ENCODE assay signal across 10 cellular contexts in the genomic region with DNA sequence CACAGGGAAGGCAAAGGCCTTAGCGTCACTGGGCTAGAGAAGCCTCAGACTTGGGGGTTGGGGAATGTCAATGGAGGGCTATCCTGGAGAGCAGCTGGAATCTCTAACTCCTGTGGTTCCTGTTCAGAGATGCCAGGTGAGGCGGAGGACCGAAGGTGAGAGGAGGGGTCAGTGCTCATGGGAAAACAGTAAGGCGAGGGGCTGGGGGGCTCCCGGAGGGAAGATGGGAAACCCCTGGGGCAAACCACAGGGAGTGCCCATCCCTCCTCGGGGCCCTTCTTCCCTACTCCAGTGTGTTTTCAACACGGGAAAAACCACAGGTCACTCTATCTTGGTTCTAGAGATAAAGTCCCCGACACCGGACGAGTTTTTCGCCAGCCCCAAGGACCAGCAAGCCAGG. TPM values are rescaled to one million over a fixed set of nuclear protein-coding genes. Genes with fewer than 3 reads are reported as not detected.
DNase-seq lines count a peak whose midpoint lies in the region; ATAC-seq and TF ChIP-seq lines count a peak whose summit lies in the region.
"Had no signal": no experiment of that assay in that cellular context is flagged by ENCODE, and none has a peak within 500 bp of the region (broad histone marks: within the 10 kb centered on the region; RNA-seq: fewer than 3 reads in every experiment).

No MANE protein-coding gene starts in this region.

- H3K56ac ChIP-seq in IMR-90 (ENCODE audit: extremely low read depth, insufficient read depth, low read length), result 0 out of 2 replicates have a peak overlapping the region, but pooled peaks have one; percentile 3

- TF ChIP-seq CTCF in IMR-90 (conservative IDR thresholded peaks at IDR 0.05; ENCODE audit: low read depth, low read length), result no peak
- no peak for TF ChIP-seq CTCF in WI38 (IDR thresholded peaks at IDR 0.05; ENCODE audit: low read depth, low read length)
- no peak for TF ChIP-seq CTCF in fibroblast of lung (conservative IDR thresholded peaks at IDR 0.05 in 1 of 2, IDR thresholded peaks at IDR 0.05 in 1 of 2; ENCODE audit: low read depth in 1 of 2, low read length in 2 of 2)
- no peak for TF ChIP-seq CTCF in sigmoid colon (IDR thresholded peaks at IDR 0.05)
- TF ChIP-seq CTCF in PC-3 (conservative IDR thresholded peaks at IDR 0.05; ENCODE audit: low read depth, low read length), result no peak

- H2AFZ ChIP-seq in IMR-90 (replicated peaks; ENCODE audit: low read length, poor library complexity) (peak overlapping the region; percentile 27), fibroblast of lung (ENCODE audit: low read length) (no peak overlapping the region), GM23248 (no peak overlapping the region), PC-3 (ENCODE audit: low read length) (no peak overlapping the region)

- H3K9me3 ChIP-seq in IMR-90 (ENCODE audit: control insufficient read depth, insufficient read depth, low read length) (no peaks in the 10 kb centered on the region), fibroblast of lung (ENCODE audit: control insufficient read depth, insufficient read depth, low read depth, low read length) (no peaks in the 10 kb centered on the region), sigmoid colon (no peaks in the 10 kb centered on the region), GM23248 (ENCODE audit: low read depth) (no peaks in the 10 kb centered on the region), PC-3 (ENCODE audit: low read length) (no peaks in the 10 kb centered on the region)

- BruUV-seq in IMR-90 (replicated peaks; lab: Mats Ljungman, UMichigan) (no TSS peak), PC-3 (replicated peaks; lab: Mats Ljungman, UMichigan) (no TSS peak)

- peak overlapping the region; percentile 98 for H2AK9ac ChIP-seq in IMR-90 (replicated peaks; ENCODE audit: low read depth, low read length, poor library complexity)

- H3K9ac ChIP-seq in IMR-90 (ENCODE audit: low read depth, low read length), result peak overlapping the region; percentile 91; the same call in 1 of the 2 replicates
- H3K9ac ChIP-seq in fibroblast of lung (ENCODE audit: insufficient read depth, low read length), result no peak overlapping the region
- no peak overlapping the region for H3K9ac ChIP-seq in GM23248
- no peak overlapping the region for H3K9ac ChIP-seq in PC-3 (ENCODE audit: low read length)

- peak overlapping the region; percentile 96 for H3K14ac ChIP-seq in IMR-90 (replicated peaks; ENCODE audit: low read depth, low read length)

- DNase-seq in IMR-90 (no peak), fibroblast of lung (ENCODE audit: low read depth in 2 of 2) (no peak), sigmoid colon (no peak), ureter (ENCODE audit: low spot score) (no peak), GM23248 (no peak), PC-3 (no peak)
- DNase-seq: NCI-H69, nucleus accumbens had no signal

- H2BK15ac ChIP-seq in IMR-90 (ENCODE audit: low read depth, low read length), result no peak overlapping the region

- TF ChIP-seq EP300 in sigmoid colon (IDR thresholded peaks at IDR 0.05), result no peak

- H3K23ac ChIP-seq in IMR-90 (ENCODE audit: low read depth, low read length), result peak overlapping the region; percentile 60

- TF ChIP-seq POLR2A in IMR-90 (IDR thresholded peaks at IDR 0.05; ENCODE audit: low read depth, low read length), result no peak
- no peak for TF ChIP-seq POLR2A in sigmoid colon (IDR thresholded peaks at IDR 0.05)

- intact Hi-C loops in IMR-90 (cut with micrococcal nuclease), result loop anchor here (10.0 kb wide), 1 partner anchor 252 kb away; no protein-coding TSS in a partner anchor
- intact Hi-C loops in sigmoid colon (cut with DNase I), result loop anchor here (10.0 kb wide), 1 partner anchor 272 kb away; the partner anchor contains the start of gene SLC12A9
- intact Hi-C loops in PC-3 (cut with micrococcal nuclease), result no loop called here

- POLR2A ChIA-PET in IMR-90 (lab: Charles Lee; ENCODE audit: unreplicated experiment) (interaction anchor here (0.6 kb wide), 2 partner anchors 129 to 635 kb away, joined by 3 to 4 read pairs; partner anchors contain the start of gene PLOD3), PC-3 (lab: Charles Lee; ENCODE audit: unreplicated experiment) (no interaction called here)

- H3K4me1 ChIP-seq in IMR-90 (ENCODE audit: control insufficient read depth, insufficient read depth, low read length) (peaks cover 12% of the 10 kb centered on the region), fibroblast of lung (ENCODE audit: control insufficient read depth, extremely low read depth, insufficient read depth, low read length) (peaks cover 9% of the 10 kb centered on the region), sigmoid colon (peaks cover 0 to 43% (median 35%) of the 10 kb centered on the region in 4 donors), GM23248 (ENCODE audit: insufficient read depth) (0 out of 2 replicates have a peak, but pooled peaks cover 5% of the 10 kb centered on the region), PC-3 (ENCODE audit: insufficient read depth, low read length) (peaks cover 17% of the 10 kb centered on the region)

- peak overlapping the region; percentile 99; the same call in 1 of the 2 replicates for H3K4ac ChIP-seq in IMR-90 (ENCODE audit: low read depth, low read length)

- peak overlapping the region in 1 of 2 experiments; percentile 77; a peak in 1 of 4 replicates for H4K8ac ChIP-seq in IMR-90 (ENCODE audit: low read depth in 2 of 2, low read length in 2 of 2)

- H3K4me3 ChIP-seq in IMR-90 (ENCODE audit: insufficient read depth, low read depth, low read length) (no peak overlapping the region), WI38 (ENCODE audit: low read depth, low read length) (peak overlapping the region; percentile 66), fibroblast of lung (replicated peaks in 1 of 4; ENCODE audit: control extremely low read depth in 1 of 4, insufficient read depth in 1 of 4, low read depth in 3 of 4, low read length in 4 of 4) (peak overlapping the region in 2 of 4 experiments; percentile 11 to 92), sigmoid colon (peak overlapping the region in 2 of 4 donors; percentile 90 to 98), GM23248 (no peak overlapping the region), PC-3 (ENCODE audit: low read length) (no peak overlapping the region)

- dilution Hi-C loops in IMR-90 (cut with HindIII; ENCODE audit: low sequenced_read_pairs, unreplicated experiment), result no loop called here

- in situ Hi-C loops in IMR-90 (cut with MboI; ENCODE audit: low sequenced_read_pairs), result loop anchor here (25.0 kb wide), 1 partner anchor 280 kb away; the partner anchor contains the start of genes SLC12A9 and TRIP6
- in situ Hi-C loops in GM23248 (cut with MboI), result no loop called here

- no peaks in the 10 kb centered on the region for H3K27me3 ChIP-seq in IMR-90 (ENCODE audit: control insufficient read depth, insufficient read depth, low read length)
- no peaks in the 10 kb centered on the region for H3K27me3 ChIP-seq in fibroblast of lung (ENCODE audit: control insufficient read depth, insufficient read depth, low read length)
- no peaks in the 10 kb centered on the region for H3K27me3 ChIP-seq in sigmoid colon
- H3K27me3 ChIP-seq in GM23248 (replicated peaks; ENCODE audit: insufficient read depth), result no peaks in the 10 kb centered on the region
- H3K27me3 ChIP-seq in PC-3 (ENCODE audit: low read length), result no peaks in the 10 kb centered on the region

- no peaks in the 10 kb centered on the region for H3F3A ChIP-seq in GM23248 (ENCODE audit: insufficient read depth)
- H3F3A ChIP-seq in PC-3 (ENCODE audit: low read length, unreplicated experiment), result no peaks in the 10 kb centered on the region

- ATAC-seq in IMR-90 (ENCODE audit: low read depth) (no peak), HG02938 (IDR thresholded peaks at IDR 0.05; ENCODE audit: unreplicated experiment) (no peak), PC-3 (no peak)

- CTCF ChIA-PET in IMR-90 (lab: Yijun Ruan, JAX), result interaction anchor here (0.5 kb wide), 1 partner anchor 114 kb away, joined by 3 read pairs; no protein-coding TSS in a partner anchor
- CTCF ChIA-PET in PC-3 (lab: Charles Lee), result no interaction called here

- peaks cover 43% of the 10 kb centered on the region for H3K79me2 ChIP-seq in fibroblast of lung (ENCODE audit: control insufficient read depth, insufficient read depth, low read length)
- peaks cover 20% of the 10 kb centered on the region for H3K79me2 ChIP-seq in GM23248 (ENCODE audit: insufficient read depth)
- H3K79me2 ChIP-seq in PC-3 (ENCODE audit: low read length), result peaks cover 24% of the 10 kb centered on the region

- no peaks in the 10 kb centered on the region for H3K9me2 ChIP-seq in GM23248 (ENCODE audit: insufficient read depth)
- H3K9me2 ChIP-seq in PC-3 (replicated peaks; ENCODE audit: low read length), result no peaks in the 10 kb centered on the region

- H3K27ac ChIP-seq in IMR-90 (ENCODE audit: insufficient read depth, low read length), result peak overlapping the region; percentile 96
- peak overlapping the region; percentile 83 for H3K27ac ChIP-seq in fibroblast of lung (ENCODE audit: insufficient read depth, low read length)
- H3K27ac ChIP-seq in sigmoid colon, result peak overlapping the region; percentile 89 to 96 (median 92)
- H3K27ac ChIP-seq in GM23248, result no peak overlapping the region
- no peak overlapping the region for H3K27ac ChIP-seq in PC-3 (ENCODE audit: low read length)

- peaks cover 46% of the 10 kb centered on the region for H3K36me3 ChIP-seq in IMR-90 (ENCODE audit: control insufficient read depth, insufficient read depth, low read length)
- peaks cover 33% of the 10 kb centered on the region for H3K36me3 ChIP-seq in fibroblast of lung (ENCODE audit: control insufficient read depth, insufficient read depth, low read length)
- peaks cover 35 to 54% (median 38%) of the 10 kb centered on the region in 4 donors for H3K36me3 ChIP-seq in sigmoid colon
- 0 out of 2 replicates have a peak, but pooled peaks cover 3% of the 10 kb centered on the region for H3K36me3 ChIP-seq in GM23248 (ENCODE audit: low read depth)
- peaks cover 14% of the 10 kb centered on the region; the same call in 1 of the 2 replicates for H3K36me3 ChIP-seq in PC-3 (ENCODE audit: low read depth, low read length)

- H3K18ac ChIP-seq in IMR-90 (ENCODE audit: low read depth, low read length), result no peak overlapping the region; the same call in 1 of the 2 replicates

- H2BK120ac ChIP-seq in IMR-90 (ENCODE audit: low read depth, low read length), result peak overlapping the region; percentile 96; the same call in 1 of the 2 replicates

- H2AK5ac ChIP-seq in IMR-90 (ENCODE audit: low read depth, low read length), result peak overlapping the region; percentile 77; the same call in 1 of the 2 replicates

- peak overlapping the region; percentile 88; the same call in 1 of the 2 replicates for H3K4me2 ChIP-seq in IMR-90 (ENCODE audit: low read depth, low read length)
- no peak overlapping the region for H3K4me2 ChIP-seq in fibroblast of lung (ENCODE audit: extremely low read depth, insufficient read depth, low read length)
- H3K4me2 ChIP-seq in GM23248 (ENCODE audit: unreplicated experiment), result no peak overlapping the region
- no peak overlapping the region for H3K4me2 ChIP-seq in PC-3 (ENCODE audit: low read length)

- peaks cover 17 to 70% of the 10 kb centered on the region in 2 experiments for H3K79me1 ChIP-seq in IMR-90 (ENCODE audit: low read depth in 1 of 2, low read length in 2 of 2)

- no peak overlapping the region for H2BK5ac ChIP-seq in IMR-90 (ENCODE audit: low read depth, low read length, poor library complexity, severe bottlenecking)

- peak overlapping the region; percentile 38 for H2BK20ac ChIP-seq in IMR-90 (ENCODE audit: low read depth, low read length)

- TF ChIP-seq RAD21 in IMR-90 (IDR thresholded peaks at IDR 0.05; ENCODE audit: low read length), result no peak

- 80% methylated on average over 1 of the region's 11 CpGs; no CpG with 5 or more reads in 1 of the 2 experiments for WGBS in IMR-90 (ENCODE audit: extremely low coverage in 2 of 2, insufficient read length in 1 of 2), 2 experiments
- WGBS in sigmoid colon, 2 donors, result 74 to 82% methylated on average over 11 of the region's 11 CpGs
- 80% methylated on average over 11 of the region's 11 CpGs for WGBS in GM23248 (ENCODE audit: low coverage in 1 of 2, low lambda C conversion rate in 2 of 2, missing lambda C conversion rate in 2 of 2), 2 experiments

- H4K91ac ChIP-seq in IMR-90 (ENCODE audit: insufficient read depth, low read depth, low read length), result 0 out of 2 replicates have a peak overlapping the region, but pooled peaks have one; percentile 14

- H4K5ac ChIP-seq in IMR-90 (ENCODE audit: low read depth, low read length), result no peak overlapping the region

- H3K9me1 ChIP-seq in IMR-90 (ENCODE audit: insufficient read depth, low read length), result peaks cover 5% of the 10 kb centered on the region

- H4K20me1 ChIP-seq in IMR-90 (ENCODE audit: insufficient read depth, low read length) (peaks cover 39% of the 10 kb centered on the region), fibroblast of lung (ENCODE audit: control insufficient read depth, extremely low read depth, insufficient read depth, low read length) (no peaks in the 10 kb centered on the region), GM23248 (ENCODE audit: insufficient read depth) (no peaks in the 10 kb centered on the region; the same call in 1 of the 2 replicates), PC-3 (ENCODE audit: low read length) (no peaks in the 10 kb centered on the region)

RNA-seq across cellular contexts. Expression of gene LRCH4, which starts 3.3 kb away (rescaled TPM):
- total RNA-seq in IMR-90 (2012; rRNA removed) (5.0 and 6.1 TPM in 2 replicates), fibroblast of lung (5.6 and 7.3 TPM in 2 replicates), sigmoid colon (10 to 100 TPM; 28.9 to 74.5 (median 42.9) TPM), ureter (52.4 TPM), PC-3 (2014; rRNA removed) (15.6 and 28.7 TPM in 2 replicates)
- polyA plus RNA-seq in IMR-90 (2012; rRNA removed) (41.3 and 42.2 TPM in 2 replicates), fibroblast of lung (9.6 and 11.6 TPM in 2 replicates), sigmoid colon (10 to 100 TPM; 28.2 to 92.3 (median 40.7) TPM), GM23248 (2016; fragmentation: Nextera tagmentation; extraction: Ambion mirVana) (11.0 and 12.9 TPM in 2 replicates)
- polyA plus RNA-seq in IMR-90 (2012; cell fraction: cytosol; rRNA removed), result 20.5 and 31.1 TPM in 2 replicates
- polyA plus RNA-seq in IMR-90 (2012; cell fraction: nucleus; rRNA removed; ENCODE audit: low replicate concordance), result 247 and 673 TPM in 2 replicates
- polyA plus RNA-seq in fibroblast of lung (2012), result 19.6 and 20.6 TPM in 2 replicates
- polyA minus RNA-seq in fibroblast of lung (ENCODE audit: low replicate concordance), result 13.6 and 15.3 TPM in 2 replicates
- total RNA-seq in GM23248 (2014; rRNA removed; shearing (Covaris generic)), result 13.6 and 29.2 TPM in 2 replicates

RNA-seq across cellular contexts. Expression of gene FBXO24, which starts 3.5 kb away (rescaled TPM):
- 0.28 and 0.54 TPM in 2 replicates for total RNA-seq in IMR-90 (2012; rRNA removed)
- 0.29 and 0.43 TPM in 2 replicates for polyA plus RNA-seq in IMR-90 (2012; rRNA removed)
- 0.23 and 0.58 TPM in 2 replicates for polyA plus RNA-seq in IMR-90 (2012; cell fraction: cytosol; rRNA removed)
- 1.5 and 2.5 TPM in 2 replicates for polyA plus RNA-seq in IMR-90 (2012; cell fraction: nucleus; rRNA removed; ENCODE audit: low replicate concordance)
- total RNA-seq in fibroblast of lung, result 0.33 and 0.51 TPM in 2 replicates
- 0.23 and 0.32 TPM in 2 replicates for polyA plus RNA-seq in fibroblast of lung
- 0.27 and 0.33 TPM in 2 replicates for polyA plus RNA-seq in fibroblast of lung (2012)
- 1.1 TPM in 1 of 2 replicates, not detected in the other for polyA minus RNA-seq in fibroblast of lung (ENCODE audit: low replicate concordance)
- total RNA-seq in sigmoid colon, result 1 to 10 TPM in 1 of 4 donors, under 1 TPM in 2, not detected in 1; 0.27 to 2.8 (median 0.71) TPM
- 1 to 10 TPM in 1 of 3 donors, under 1 TPM in 2; 0.46 to 1.2 (median 0.95) TPM for polyA plus RNA-seq in sigmoid colon
- total RNA-seq in ureter, result 0.29 TPM
- total RNA-seq in GM23248 (2014; rRNA removed; shearing (Covaris generic)), result 0.43 and 0.89 TPM in 2 replicates
- polyA plus RNA-seq in GM23248 (2016; fragmentation: Nextera tagmentation; extraction: Ambion mirVana), result 0.11 and 0.38 TPM in 2 replicates
- total RNA-seq in PC-3 (2014; rRNA removed), result 0.40 TPM in 1 of 2 replicates, not detected in the other

RNA-seq across cellular contexts. Expression of gene SAP25, which starts 8.9 kb away (rescaled TPM):
- not detected in 2 replicates for total RNA-seq in IMR-90 (2012; rRNA removed)
- 1.8 and 2.3 TPM in 2 replicates for polyA plus RNA-seq in IMR-90 (2012; rRNA removed)
- polyA plus RNA-seq in IMR-90 (2012; cell fraction: cytosol; rRNA removed), result 0.54 and 0.62 TPM in 2 replicates
- polyA plus RNA-seq in IMR-90 (2012; cell fraction: nucleus; rRNA removed; ENCODE audit: low replicate concordance), result 8.7 and 38.4 TPM in 2 replicates
- total RNA-seq in fibroblast of lung, result not detected in 2 replicates
- polyA plus RNA-seq in fibroblast of lung, result 0.22 TPM in 1 of 2 replicates, not detected in the other
- polyA plus RNA-seq in fibroblast of lung (2012), result 0.21 TPM in 1 of 2 replicates, not detected in the other
- not detected in 2 replicates for polyA minus RNA-seq in fibroblast of lung (ENCODE audit: low replicate concordance)
- 1 to 10 TPM in 2 of 4 donors, under 1 TPM in 1, not detected in 1; 0.71 to 2.5 (median 1.9) TPM for total RNA-seq in sigmoid colon
- polyA plus RNA-seq in sigmoid colon, result 1 to 10 TPM in 1 of 3 donors, not detected in 2; 7.2 TPM
- 2.8 TPM for total RNA-seq in ureter
- not detected in 2 replicates for total RNA-seq in GM23248 (2014; rRNA removed; shearing (Covaris generic))
- polyA plus RNA-seq in GM23248 (2016; fragmentation: Nextera tagmentation; extraction: Ambion mirVana), result 0.42 TPM in 1 of 2 replicates, not detected in the other
- total RNA-seq in PC-3 (2014; rRNA removed), result 0.22 and 0.52 TPM in 2 replicates

RNA-seq across cellular contexts. Expression of gene PCOLCE, which starts 19.5 kb away (rescaled TPM):
- 22.6 and 25.6 TPM in 2 replicates for total RNA-seq in IMR-90 (2012; rRNA removed)
- 364 and 385 TPM in 2 replicates for polyA plus RNA-seq in IMR-90 (2012; rRNA removed)
- polyA plus RNA-seq in IMR-90 (2012; cell fraction: cytosol; rRNA removed), result 283 and 394 TPM in 2 replicates
- polyA plus RNA-seq in IMR-90 (2012; cell fraction: nucleus; rRNA removed; ENCODE audit: low replicate concordance), result 615 and 1,429 TPM in 2 replicates
- 116 and 128 TPM in 2 replicates for total RNA-seq in fibroblast of lung
- polyA plus RNA-seq in fibroblast of lung, result 176 and 211 TPM in 2 replicates
- polyA plus RNA-seq in fibroblast of lung (2012), result 521 and 677 TPM in 2 replicates
- 250 and 558 TPM in 2 replicates for polyA minus RNA-seq in fibroblast of lung (ENCODE audit: low replicate concordance)
- 10 to 100 TPM; 14.3 to 76.4 (median 21.4) TPM for total RNA-seq in sigmoid colon
- polyA plus RNA-seq in sigmoid colon, result 10 to 100 TPM in 2 of 3 donors, 1 to 10 TPM in 1; 2.3 to 36.7 (median 10.8) TPM
- total RNA-seq in ureter, result 76.4 TPM
- 211 and 267 TPM in 2 replicates for total RNA-seq in GM23248 (2014; rRNA removed; shearing (Covaris generic))
- polyA plus RNA-seq in GM23248 (2016; fragmentation: Nextera tagmentation; extraction: Ambion mirVana), result 536 and 544 TPM in 2 replicates
- 8.6 and 16.3 TPM in 2 replicates for total RNA-seq in PC-3 (2014; rRNA removed)

RNA-seq across cellular contexts. Expression of gene MOSPD3, which starts 29.7 kb away (rescaled TPM):
- total RNA-seq in IMR-90 (2012; rRNA removed) (2.2 and 2.3 TPM in 2 replicates), fibroblast of lung (3.9 and 5.9 TPM in 2 replicates), sigmoid colon (10 to 100 TPM in 3 of 4 donors, 1 to 10 TPM in 1; 8.0 to 16.4 (median 12.0) TPM), ureter (18.0 TPM), PC-3 (2014; rRNA removed) (9.4 and 19.4 TPM in 2 replicates)
- polyA plus RNA-seq in IMR-90 (2012; rRNA removed) (23.2 and 30.0 TPM in 2 replicates), fibroblast of lung (12.8 and 13.8 TPM in 2 replicates), sigmoid colon (10 to 100 TPM; 18.0 to 19.2 (median 18.7) TPM), GM23248 (2016; fragmentation: Nextera tagmentation; extraction: Ambion mirVana) (26.5 and 27.1 TPM in 2 replicates)
- polyA plus RNA-seq in IMR-90 (2012; cell fraction: cytosol; rRNA removed), result 16.0 and 40.1 TPM in 2 replicates
- polyA plus RNA-seq in IMR-90 (2012; cell fraction: nucleus; rRNA removed; ENCODE audit: low replicate concordance), result 23.7 and 42.5 TPM in 2 replicates
- polyA plus RNA-seq in fibroblast of lung (2012), result 21.3 and 22.2 TPM in 2 replicates
- polyA minus RNA-seq in fibroblast of lung (ENCODE audit: low replicate concordance), result 22.3 and 32.0 TPM in 2 replicates
- 14.0 and 17.5 TPM in 2 replicates for total RNA-seq in GM23248 (2014; rRNA removed; shearing (Covaris generic))

Comparison
In these comparisons a context has a peak if more than half of its experiments do, and no peak if none do; other contexts are left out.
1. H3K27ac ChIP-seq: peak in IMR-90 (single experiment), fibroblast of lung (single experiment) and sigmoid colon (4 of 4); none in GM23248 (single experiment) and PC-3 (single experiment).